24 cellular contexts compared by ENCODE assay signal in genomic region chr6:79798841-79799240, GRCh38.
"Had no signal": no experiment of that assay in that cellular context is flagged by ENCODE, and none has a peak within 500 bp of the region (broad histone marks: within the 10 kb centered on the region; RNA-seq: fewer than 3 reads in every experiment).

No MANE protein-coding gene starts in this region.

- H3K4me3 ChIP-seq: hepatocyte, left ventricle myocardium inferior, lung, ovary, right atrium auricular region, right lobe of liver, smooth muscle cell, tibial nerve, upper lobe of left lung, vagina had no signal

- H3K27me3 Mint-ChIP-seq: progenitor cell of endocrine pancreas had no signal

- H3K36me3 Mint-ChIP-seq: mesothelial cell of epicardium; naive B cell; natural killer cell; stimulated activated naive B cell treated with anti-CD40 and anti-IgM and Interleukin-4, amounts not matched to agents 10 μg/mL and 1 μg/mL and 100 μg/mL, for 72 hours had no signal

- H3K27ac ChIP-seq: hepatocyte, left ventricle myocardium inferior, ovary, right atrium auricular region, right lobe of liver, tibial nerve, upper lobe of left lung, vagina had no signal

- H3K9me3 ChIP-seq: left ventricle myocardium inferior, ovary, right atrium auricular region, right lobe of liver, tibial nerve, upper lobe of left lung, vagina had no signal

- H3K36me3 ChIP-seq: left ventricle myocardium inferior, ovary, right atrium auricular region, right lobe of liver, tibial nerve, upper lobe of left lung, vagina had no signal

- H3K27me3 ChIP-seq: hepatocyte, ovary, right atrium auricular region, right lobe of liver, tibial nerve, upper lobe of left lung, vagina had no signal

- H3K79me2 ChIP-seq: hepatocyte had no signal

- H3K4me1 Mint-ChIP-seq: naive B cell; natural killer cell; stimulated activated naive B cell treated with anti-CD40 and anti-IgM and Interleukin-4, amounts not matched to agents 10 μg/mL and 1 μg/mL and 100 μg/mL, for 72 hours had no signal

- H3K4me2 ChIP-seq: hepatocyte, smooth muscle cell had no signal

- ATAC-seq: natural killer cell; right lobe of liver; stimulated activated naive B cell treated with anti-CD40 and anti-IgM and Interleukin-4, amounts not matched to agents 10 μg/mL and 1 μg/mL and 100 μg/mL, for 72 hours had no signal

- H3K9me3 Mint-ChIP-seq: mesothelial cell of epicardium; naive B cell; natural killer cell; nephron progenitor cell; stimulated activated naive B cell treated with anti-CD40 and anti-IgM and Interleukin-4, amounts not matched to agents 10 μg/mL and 1 μg/mL and 100 μg/mL, for 72 hours; stimulated activated naive CD8-positive, alpha-beta T cell treated with anti-CD3 and anti-CD28 coated beads, Interleukin-15, Interleukin-2, amounts not matched to agents 100 ng/mL and 50 ng/mL, for 24 hours had no signal

- H3K4me3 Mint-ChIP-seq: mesothelial cell of epicardium; naive B cell; natural killer cell; nephron progenitor cell; stimulated activated naive B cell treated with anti-CD40 and anti-IgM and Interleukin-4, amounts not matched to agents 10 μg/mL and 1 μg/mL and 100 μg/mL, for 72 hours; stimulated activated naive CD8-positive, alpha-beta T cell treated with anti-CD3 and anti-CD28 coated beads, Interleukin-15, Interleukin-2, amounts not matched to agents 100 ng/mL and 50 ng/mL, for 24 hours had no signal

- DNase-seq: islet precursor cell; left ventricle myocardium inferior; mesendoderm; naive B cell; natural killer cell; nephron progenitor cell; ovary; right lobe of liver; stimulated activated CD4-positive, alpha-beta T cell treated with anti-CD3 and anti-CD28 coated beads, Interleukin-1b, Interleukin-23, amount 100 ng/mL, for 48 hours; stimulated activated CD4-positive, alpha-beta T cell treated with anti-CD3 and anti-CD28 coated beads, Interleukin-2, amount 100 ng/mL, for 48 hours; stimulated activated CD4-positive, alpha-beta T cell treated with anti-CD3 and anti-CD28 coated beads, Interleukin-4, amount 100 ng/mL, for 4 hours; stimulated activated CD8-positive, alpha-beta memory T cell treated with anti-CD3 and anti-CD28 coated beads, Interleukin-4, amount 100 ng/mL, for 48 hours; stimulated activated naive B cell treated with anti-CD40 and anti-IgM and Interleukin-4, amounts not matched to agents 10 μg/mL and 1 μg/mL and 100 μg/mL, for 72 hours; substantia nigra; upper lobe of left lung had no signal

- H3K27ac Mint-ChIP-seq: mesothelial cell of epicardium; naive B cell; natural killer cell; nephron progenitor cell; progenitor cell of endocrine pancreas; stimulated activated naive B cell treated with anti-CD40 and anti-IgM and Interleukin-4, amounts not matched to agents 10 μg/mL and 1 μg/mL and 100 μg/mL, for 72 hours; stimulated activated naive CD8-positive, alpha-beta T cell treated with anti-CD3 and anti-CD28 coated beads, Interleukin-15, Interleukin-2, amounts not matched to agents 100 ng/mL and 50 ng/mL, for 24 hours had no signal

- H2AFZ ChIP-seq: hepatocyte had no signal
